11 cellular contexts compared by ENCODE assay signal in the genomic region with DNA sequence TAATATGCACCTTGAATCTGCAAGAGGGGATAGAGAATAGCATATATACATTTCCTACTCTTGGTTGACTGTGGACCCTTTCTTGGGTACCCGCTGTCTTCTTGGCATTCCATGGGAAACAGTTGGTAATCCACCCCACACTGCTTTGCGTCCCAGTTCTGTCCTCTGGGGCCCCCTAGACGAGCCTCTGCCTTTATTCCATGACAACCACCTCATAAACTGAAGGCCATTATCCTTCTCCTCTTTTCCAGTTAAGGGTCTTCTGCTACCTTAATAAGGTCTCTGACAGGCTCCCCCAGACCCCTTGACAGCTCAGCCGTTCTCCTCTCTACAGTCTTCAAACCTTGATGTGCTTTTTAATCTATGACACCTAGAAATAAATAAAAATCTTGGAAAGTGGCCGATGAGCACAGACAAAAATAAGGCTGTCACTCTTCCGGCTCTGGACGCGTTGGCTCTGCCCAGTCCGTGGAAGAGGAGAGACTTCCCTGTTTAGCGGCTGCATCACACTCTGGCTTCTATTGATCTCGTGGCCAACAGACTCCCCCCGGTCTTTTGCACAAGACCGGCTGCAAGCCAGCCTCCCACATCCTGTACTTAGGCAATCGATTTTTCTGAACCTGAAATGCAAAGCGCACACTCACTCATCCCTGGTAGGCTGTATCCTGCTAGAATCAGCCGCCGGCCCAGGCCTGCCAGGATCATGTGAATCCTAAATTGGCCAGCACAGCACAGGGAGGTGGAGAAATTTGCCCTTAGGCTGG.
DNase-seq lines count a peak whose midpoint lies in the region; ATAC-seq and TF ChIP-seq lines count a peak whose summit lies in the region.
"Had no signal": no experiment of that assay in that cellular context is flagged by ENCODE, and none has a peak within 500 bp of the region (broad histone marks: within the 10 kb centered on the region; RNA-seq: fewer than 3 reads in every experiment).

No MANE protein-coding gene starts in this region.

- no peaks in the 10 kb centered on the region for H3K9me3 Mint-ChIP-seq in GM23338
- H3K9me3 Mint-ChIP-seq: activated T-helper 1 cell treated with anti-CD3 and anti-CD28 coated beads, Interleukin-12 subunit alpha, Interleukin-12 subunit beta, Interleukin-2, Interleukin-4 antibody, amounts not matched to agents 30 ng/mL and 10 ng/mL and 1 ng/mL, durations not matched to agents 14 hours and 24 hours and 36 hours had no signal

- no peaks in the 10 kb centered on the region for H3K36me3 Mint-ChIP-seq in GM23338 (ENCODE audit: low read depth)

- no peaks in the 10 kb centered on the region for H3F3A ChIP-seq in GM23338 (replicated peaks; ENCODE audit: low read depth)

- no peak overlapping the region for H3K27ac Mint-ChIP-seq in GM23338
- H3K27ac Mint-ChIP-seq: activated T-helper 1 cell treated with anti-CD3 and anti-CD28 coated beads, Interleukin-12 subunit alpha, Interleukin-12 subunit beta, Interleukin-2, Interleukin-4 antibody, amounts not matched to agents 30 ng/mL and 10 ng/mL and 1 ng/mL, durations not matched to agents 14 hours and 24 hours and 36 hours had no signal

- H3K79me2 ChIP-seq in GM23338 (replicated peaks; ENCODE audit: insufficient read depth), result no peaks in the 10 kb centered on the region

- peak; percentile 90 for ATAC-seq in omental fat pad (ENCODE audit: low FRiP score)
- ATAC-seq in GM23338, result no peak

- H3K27me3 ChIP-seq in GM23338 (ENCODE audit: insufficient read depth), result no peaks in the 10 kb centered on the region

- no peaks in the 10 kb centered on the region for H4K20me1 ChIP-seq in GM23338 (replicated peaks; ENCODE audit: insufficient read depth)

- no peaks in the 10 kb centered on the region for H3K9me2 ChIP-seq in GM23338 (ENCODE audit: insufficient read depth)

- no peak overlapping the region for H3K4me2 ChIP-seq in GM23338

- DNase-seq in DMS153 treated with DMSO at 0.1 percent for 48 hours (lab: John Stamatoyannopoulos, UW; ENCODE audit: unreplicated experiment) (peak; percentile 22), NCI-H345 treated with DMSO at 0.1 percent for 48 hours (lab: John Stamatoyannopoulos, UW; ENCODE audit: unreplicated experiment) (peak; percentile 48), epithelial cell of prostate (ENCODE audit: low read depth, low spot score) (peak; percentile 61), omental fat pad (ENCODE audit: low spot score) (peak; percentile 38), GM10266 (ENCODE audit: extremely low spot score) (no peak), GM23338 (ENCODE audit: low spot score) (no peak), A172 (ENCODE audit: low spot score) (no peak), iPS-NIHi11 (ENCODE audit: low spot score) (no peak)
- DNase-seq: EL had no signal

- TF ChIP-seq CTCF in omental fat pad (IDR thresholded peaks at IDR 0.05) (no peak), GM10266 (IDR thresholded peaks at IDR 0.05; ENCODE audit: control insufficient read depth, insufficient read depth, low read depth, missing control alignments) (no peak), GM23338 (conservative IDR thresholded peaks at IDR 0.05; ENCODE audit: low read depth in 2 of 2) (no peak)

- H3K4me1 ChIP-seq in GM23338 (ENCODE audit: insufficient read depth), result no peaks in the 10 kb centered on the region

- H3K27ac ChIP-seq in epithelial cell of prostate (no peak overlapping the region), GM23338 (ENCODE audit: low read depth) (no peak overlapping the region)
- H3K27ac ChIP-seq: SK-N-MC had no signal

- peaks cover 15% of the 10 kb centered on the region; the same call in 2 of the 3 replicates for H3K4me1 Mint-ChIP-seq in GM23338

- H3K27me3 Mint-ChIP-seq in GM23338 (ENCODE audit: insufficient read depth, low read depth, poor library complexity), result peaks cover 4% of the 10 kb centered on the region

- no peaks in the 10 kb centered on the region for H3K36me3 ChIP-seq in GM23338 (ENCODE audit: insufficient read depth)

- no peak overlapping the region for H3K4me3 Mint-ChIP-seq in GM23338
- H3K4me3 Mint-ChIP-seq: activated T-helper 1 cell treated with anti-CD3 and anti-CD28 coated beads, Interleukin-12 subunit alpha, Interleukin-12 subunit beta, Interleukin-2, Interleukin-4 antibody, amounts not matched to agents 30 ng/mL and 10 ng/mL and 1 ng/mL, durations not matched to agents 14 hours and 24 hours and 36 hours had no signal

- H2AFZ ChIP-seq in GM23338, result no peak overlapping the region

- H3K4me3 ChIP-seq in GM23338, result no peak overlapping the region
- H3K4me3 ChIP-seq: SK-N-MC had no signal

TF ChIP-seq in GM23338, 12 proteins besides CTCF, POLR2A, EP300 and RAD21 (continues in another document):
- TF ChIP-seq, protein P1, sequence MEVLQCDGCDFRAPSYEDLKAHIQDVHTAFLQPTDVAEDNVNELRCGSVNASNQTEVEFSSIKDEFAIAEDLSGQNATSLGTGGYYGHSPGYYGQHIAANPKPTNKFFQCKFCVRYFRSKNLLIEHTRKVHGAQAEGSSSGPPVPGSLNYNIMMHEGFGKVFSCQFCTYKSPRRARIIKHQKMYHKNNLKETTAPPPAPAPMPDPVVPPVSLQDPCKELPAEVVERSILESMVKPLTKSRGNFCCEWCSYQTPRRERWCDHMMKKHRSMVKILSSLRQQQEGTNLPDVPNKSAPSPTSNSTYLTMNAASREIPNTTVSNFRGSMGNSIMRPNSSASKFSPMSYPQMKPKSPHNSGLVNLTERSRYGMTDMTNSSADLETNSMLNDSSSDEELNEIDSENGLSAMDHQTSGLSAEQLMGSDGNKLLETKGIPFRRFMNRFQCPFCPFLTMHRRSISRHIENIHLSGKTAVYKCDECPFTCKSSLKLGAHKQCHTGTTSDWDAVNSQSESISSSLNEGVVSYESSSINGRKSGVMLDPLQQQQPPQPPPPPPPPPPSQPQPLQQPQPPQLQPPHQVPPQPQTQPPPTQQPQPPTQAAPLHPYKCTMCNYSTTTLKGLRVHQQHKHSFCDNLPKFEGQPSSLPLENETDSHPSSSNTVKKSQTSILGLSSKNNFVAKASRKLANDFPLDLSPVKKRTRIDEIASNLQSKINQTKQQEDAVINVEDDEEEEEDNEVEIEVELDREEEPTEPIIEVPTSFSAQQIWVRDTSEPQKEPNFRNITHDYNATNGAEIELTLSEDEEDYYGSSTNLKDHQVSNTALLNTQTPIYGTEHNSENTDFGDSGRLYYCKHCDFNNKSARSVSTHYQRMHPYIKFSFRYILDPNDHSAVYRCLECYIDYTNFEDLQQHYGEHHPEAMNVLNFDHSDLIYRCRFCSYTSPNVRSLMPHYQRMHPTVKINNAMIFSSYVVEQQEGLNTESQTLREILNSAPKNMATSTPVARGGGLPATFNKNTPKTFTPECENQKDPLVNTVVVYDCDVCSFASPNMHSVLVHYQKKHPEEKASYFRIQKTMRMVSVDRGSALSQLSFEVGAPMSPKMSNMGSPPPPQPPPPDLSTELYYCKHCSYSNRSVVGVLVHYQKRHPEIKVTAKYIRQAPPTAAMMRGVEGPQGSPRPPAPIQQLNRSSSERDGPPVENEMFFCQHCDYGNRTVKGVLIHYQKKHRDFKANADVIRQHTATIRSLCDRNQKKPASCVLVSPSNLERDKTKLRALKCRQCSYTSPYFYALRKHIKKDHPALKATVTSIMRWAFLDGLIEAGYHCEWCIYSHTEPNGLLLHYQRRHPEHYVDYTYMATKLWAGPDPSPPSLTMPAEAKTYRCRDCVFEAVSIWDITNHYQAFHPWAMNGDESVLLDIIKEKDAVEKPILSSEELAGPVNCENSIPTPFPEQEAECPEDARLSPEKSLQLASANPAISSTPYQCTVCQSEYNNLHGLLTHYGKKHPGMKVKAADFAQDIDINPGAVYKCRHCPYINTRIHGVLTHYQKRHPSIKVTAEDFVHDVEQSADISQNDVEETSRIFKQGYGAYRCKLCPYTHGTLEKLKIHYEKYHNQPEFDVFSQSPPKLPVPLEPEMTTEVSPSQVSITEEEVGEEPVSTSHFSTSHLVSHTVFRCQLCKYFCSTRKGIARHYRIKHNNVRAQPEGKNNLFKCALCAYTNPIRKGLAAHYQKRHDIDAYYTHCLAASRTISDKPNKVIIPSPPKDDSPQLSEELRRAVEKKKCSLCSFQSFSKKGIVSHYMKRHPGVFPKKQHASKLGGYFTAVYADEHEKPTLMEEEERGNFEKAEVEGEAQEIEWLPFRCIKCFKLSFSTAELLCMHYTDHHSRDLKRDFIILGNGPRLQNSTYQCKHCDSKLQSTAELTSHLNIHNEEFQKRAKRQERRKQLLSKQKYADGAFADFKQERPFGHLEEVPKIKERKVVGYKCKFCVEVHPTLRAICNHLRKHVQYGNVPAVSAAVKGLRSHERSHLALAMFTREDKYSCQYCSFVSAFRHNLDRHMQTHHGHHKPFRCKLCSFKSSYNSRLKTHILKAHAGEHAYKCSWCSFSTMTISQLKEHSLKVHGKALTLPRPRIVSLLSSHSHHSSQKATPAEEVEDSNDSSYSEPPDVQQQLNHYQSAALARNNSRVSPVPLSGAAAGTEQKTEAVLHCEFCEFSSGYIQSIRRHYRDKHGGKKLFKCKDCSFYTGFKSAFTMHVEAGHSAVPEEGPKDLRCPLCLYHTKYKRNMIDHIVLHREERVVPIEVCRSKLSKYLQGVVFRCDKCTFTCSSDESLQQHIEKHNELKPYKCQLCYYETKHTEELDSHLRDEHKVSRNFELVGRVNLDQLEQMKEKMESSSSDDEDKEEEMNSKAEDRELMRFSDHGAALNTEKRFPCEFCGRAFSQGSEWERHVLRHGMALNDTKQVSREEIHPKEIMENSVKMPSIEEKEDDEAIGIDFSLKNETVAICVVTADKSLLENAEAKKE (CRISPR knock-in tag; IDR thresholded peaks at IDR 0.05), result no peak
- TF ChIP-seq ZNF114 (CRISPR knock-in tag; IDR thresholded peaks at IDR 0.05), result no peak
- no peak for TF ChIP-seq CREB1 (CRISPR knock-in tag; IDR thresholded peaks at IDR 0.05; ENCODE audit: low read depth)
- no peak for TF ChIP-seq EZH2phosphoT487 (IDR thresholded peaks at IDR 0.05; ENCODE audit: unreplicated experiment)
- no peak for TF ChIP-seq EZH2 (IDR thresholded peaks at IDR 0.05; ENCODE audit: low read depth, unreplicated experiment)
- no peak for TF ChIP-seq POLR2AphosphoS5 (IDR thresholded peaks at IDR 0.05; ENCODE audit: low read depth)
- TF ChIP-seq NANOG (IDR thresholded peaks at IDR 0.05; ENCODE audit: borderline replicate concordance), result no peak

Comparison
In these comparisons a context has a peak if more than half of its experiments do, and no peak if none do; other contexts are left out.
1. DNase-seq: peak in DMS153 treated with DMSO at 0.1 percent for 48 hours (single experiment), NCI-H345 treated with DMSO at 0.1 percent for 48 hours (single experiment), epithelial cell of prostate (single experiment) and omental fat pad (single experiment); none in GM10266 (single experiment), GM23338 (single experiment), A172 (single experiment) and iPS-NIHi11 (single experiment).